1 cellular context compared by ENCODE assay signal in the genomic region with DNA sequence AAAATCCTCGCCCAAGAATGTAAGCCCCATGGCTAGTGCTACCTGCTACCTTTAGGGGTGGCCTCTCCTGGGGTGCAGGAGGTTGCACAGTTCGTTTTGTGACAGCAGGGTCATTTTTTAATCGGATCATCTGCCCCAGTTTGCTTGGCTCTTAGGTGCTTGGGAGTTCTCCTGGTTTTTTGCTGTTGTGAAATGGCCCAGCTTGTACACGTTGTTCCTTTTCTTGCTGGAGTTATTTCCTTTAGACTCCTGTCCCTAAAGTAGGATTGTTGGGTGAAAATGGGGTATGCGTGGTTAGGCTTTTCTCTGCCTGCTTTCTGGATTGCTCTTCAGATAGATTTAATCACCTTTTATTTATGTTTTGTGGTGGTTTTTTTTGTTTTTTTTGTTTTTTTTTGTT.
TF ChIP-seq lines count a peak whose summit lies in the region.

No MANE protein-coding gene starts in this region.

TF ChIP-seq in endothelial cell of umbilical vein, 7 proteins besides CTCF, POLR2A, EP300 and RAD21:
- TF ChIP-seq POLR2AphosphoS5 (IDR thresholded peaks at IDR 0.05; ENCODE audit: insufficient read depth, low read depth, low read length) (no peak), MYC (IDR thresholded peaks at IDR 0.05; ENCODE audit: low read depth, low read length) (no peak), MAX (IDR thresholded peaks at IDR 0.05; ENCODE audit: insufficient read depth, insufficient read length) (no peak), GATA2 (IDR thresholded peaks at IDR 0.05; ENCODE audit: insufficient read depth, insufficient read length, low read depth, low read length) (no peak), FOS (IDR thresholded peaks at IDR 0.05; ENCODE audit: borderline replicate concordance, insufficient read depth, low read length) (no peak), JUN (IDR thresholded peaks at IDR 0.05; ENCODE audit: borderline replicate concordance, insufficient read depth, insufficient read length, low read depth) (no peak), EZH2 (IDR thresholded peaks at IDR 0.05; ENCODE audit: borderline replicate concordance, low read depth, low read length, severe bottlenecking) (no peak)
